In the genomic region with DNA sequence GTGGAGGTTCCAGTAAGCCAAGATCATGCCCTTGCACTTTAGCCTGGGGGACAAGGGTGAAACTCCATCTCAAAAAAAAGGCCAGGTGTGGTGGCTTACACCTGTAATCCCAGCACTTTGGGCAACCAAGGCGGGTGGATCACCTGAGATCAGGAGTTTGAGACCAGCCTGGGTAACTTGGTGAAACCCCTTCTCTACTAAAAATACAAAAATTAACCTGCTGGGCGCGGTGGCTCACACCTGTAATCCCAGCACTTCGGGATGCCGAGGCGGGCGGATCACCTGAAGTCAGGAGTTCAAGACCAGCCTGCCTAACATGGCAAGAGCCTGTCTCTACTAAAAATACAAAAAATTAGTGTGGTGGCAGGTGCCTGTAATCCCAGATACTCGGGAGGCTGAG, we compare ENCODE assay signal across 4 cellular contexts. TPM values are rescaled to one million over a fixed set of nuclear protein-coding genes. Genes with fewer than 3 reads are reported as not detected.
"Had no signal": no experiment of that assay in that cellular context is flagged by ENCODE, and none has a peak within 500 bp of the region (broad histone marks: within the 10 kb centered on the region; RNA-seq: fewer than 3 reads in every experiment).

No MANE protein-coding gene starts in this region.

RNA-seq across cellular contexts. Expression of a gene that starts 16.0 kb away (rescaled TPM):
- total RNA-seq: HepG2, HT-29, HT1080, K562 had no signal
